ENCODE assay signal across 8 cellular contexts in the genomic region with DNA sequence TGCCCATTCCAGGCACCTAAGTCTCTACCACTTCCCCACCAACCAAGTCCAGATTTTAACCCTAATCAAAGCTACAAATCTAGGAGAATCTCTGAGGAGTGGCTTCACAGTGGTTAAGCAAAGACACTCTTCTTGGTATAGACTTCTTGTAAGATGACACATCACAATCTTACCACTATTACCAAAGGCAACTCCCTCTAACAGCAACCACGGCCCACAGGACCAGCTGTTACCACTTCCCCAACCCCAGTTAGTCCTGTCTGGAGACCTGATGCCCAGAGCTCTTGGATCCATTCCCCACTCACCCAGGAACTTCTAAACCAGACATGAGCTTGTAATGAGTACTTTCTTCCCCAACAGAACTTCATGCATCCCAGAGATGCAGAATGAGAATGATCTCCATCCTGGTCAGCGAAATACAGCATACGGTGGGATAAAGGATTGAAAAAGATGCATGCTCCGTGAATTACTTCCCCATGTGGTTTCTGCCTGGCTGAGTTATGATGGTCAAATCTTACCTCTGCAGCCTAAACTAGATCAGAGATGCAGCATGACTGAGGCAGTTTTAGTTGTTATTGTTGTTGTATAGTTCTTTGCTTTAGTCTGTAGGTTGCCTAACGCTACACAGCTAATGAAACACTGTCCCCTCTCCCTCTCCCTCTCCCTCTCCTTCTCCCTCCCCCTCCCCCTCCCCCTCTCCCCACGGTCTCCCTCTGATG.
A peak's percentile ranks its signal among the peaks of the same experiment; 100 is the strongest.
DNase-seq lines count a peak whose midpoint lies in the region; ATAC-seq and TF ChIP-seq lines count a peak whose summit lies in the region.

No MANE protein-coding gene starts in this region.

- no peak overlapping the region for H3K27ac ChIP-seq in CD4-positive, alpha-beta memory T cell (ENCODE audit: low read depth, low read length)
- no peak overlapping the region for H3K27ac ChIP-seq in smooth muscle cell (ENCODE audit: low read depth)

- H3K9me3 Mint-ChIP-seq in CD4-positive, alpha-beta memory T cell: no peaks in the 10 kb centered on the region

- H3K79me2 ChIP-seq in smooth muscle cell (ENCODE audit: low read depth): no peaks in the 10 kb centered on the region

- peaks cover 17% of the 10 kb centered on the region for H3K4me1 ChIP-seq in CD4-positive, alpha-beta memory T cell (ENCODE audit: insufficient read depth, low read length)
- H3K4me1 ChIP-seq in smooth muscle cell (ENCODE audit: low read depth): peaks cover 10% of the 10 kb centered on the region

- H3K4me1 Mint-ChIP-seq in CD4-positive, alpha-beta memory T cell: peaks cover 21 to 62% (median 34%) of the 10 kb centered on the region in 4 donors

- no peak overlapping the region for H3K4me3 ChIP-seq in CD4-positive, alpha-beta memory T cell (ENCODE audit: low read length in 2 of 2)
- H3K4me3 ChIP-seq in smooth muscle cell: no peak overlapping the region

- H3K4me3 Mint-ChIP-seq in CD4-positive, alpha-beta memory T cell: no peak overlapping the region

- H2AFZ ChIP-seq in smooth muscle cell (ENCODE audit: low read depth): no peak overlapping the region

- H3K9me3 ChIP-seq in CD4-positive, alpha-beta memory T cell (ENCODE audit: control insufficient read depth in 1 of 2, low read length in 2 of 2): no peaks in the 10 kb centered on the region
- H3K9me3 ChIP-seq in smooth muscle cell (replicated peaks; ENCODE audit: low read depth): no peaks in the 10 kb centered on the region

- peaks cover 37 to 38% of the 10 kb centered on the region in 2 donors for H3K36me3 Mint-ChIP-seq in CD4-positive, alpha-beta memory T cell

- H3K27me3 ChIP-seq in CD4-positive, alpha-beta memory T cell (ENCODE audit: insufficient read depth, low read length): no peaks in the 10 kb centered on the region
- no peaks in the 10 kb centered on the region for H3K27me3 ChIP-seq in smooth muscle cell (ENCODE audit: low read depth)

- intact Hi-C loops in CD4-positive, alpha-beta memory T cell (cut with micrococcal nuclease): no loop called here

- CTCF ChIA-PET in CD4-positive, alpha-beta memory T cell (lab: Charles Lee; ENCODE audit: partially characterized antibody): no interaction called here

- peak overlapping the region in 5 of 7 donors; percentile 42 to 86 (median 57) for H3K27ac Mint-ChIP-seq in CD4-positive, alpha-beta memory T cell

- peaks cover 4% of the 10 kb centered on the region for H4K20me1 ChIP-seq in smooth muscle cell (ENCODE audit: low read depth)

- no peaks in the 10 kb centered on the region for H3F3A ChIP-seq in smooth muscle cell (ENCODE audit: low read depth)

- peaks cover 12% of the 10 kb centered on the region for H3K36me3 ChIP-seq in CD4-positive, alpha-beta memory T cell (ENCODE audit: insufficient read depth, low read length)
- H3K36me3 ChIP-seq in smooth muscle cell (ENCODE audit: low read depth): no peaks in the 10 kb centered on the region

- no peak for DNase-seq in CD4-positive, alpha-beta memory T cell
- peak; percentile 50 for DNase-seq in HS-5 (ENCODE audit: low read depth)
- peak; percentile 38 for DNase-seq in astrocyte of the hippocampus (ENCODE audit: low read depth, low spot score)
- DNase-seq in stimulated activated CD8-positive, alpha-beta memory T cell treated with anti-CD3 and anti-CD28 coated beads, Interleukin-4, amount 100 ng/mL, for 24 hours (ENCODE audit: low read depth): peak; percentile 11
- DNase-seq in anterior cingulate cortex (lab: John Stamatoyannopoulos, UW): no peak
- no peak for DNase-seq in smooth muscle cell (lab: John Stamatoyannopoulos, UW; ENCODE audit: unreplicated experiment)
- DNase-seq in iPS-NIHi7 (ENCODE audit: extremely low spot score): no peak

- 90% methylated on average over 5 of the region's 6 CpGs for WGBS in smooth muscle cell (ENCODE audit: low lambda C conversion rate)

- ATAC-seq in GM19438 (IDR thresholded peaks at IDR 0.05; ENCODE audit: low read depth, unreplicated experiment): peak; percentile 83

- H3K9ac ChIP-seq in smooth muscle cell (ENCODE audit: low read depth): no peak overlapping the region

- POLR2A ChIA-PET in CD4-positive, alpha-beta memory T cell (lab: Charles Lee; ENCODE audit: partially characterized antibody): interaction anchor here (1.1 kb wide), 1 partner anchor 177 kb away, joined by 3 read pairs; no protein-coding TSS in a partner anchor

- no peak overlapping the region for H3K4me2 ChIP-seq in smooth muscle cell

- no peak for TF ChIP-seq CTCF in smooth muscle cell (IDR thresholded peaks at IDR 0.05; ENCODE audit: borderline replicate concordance, insufficient read depth, poor library complexity, severe bottlenecking)

- no peaks in the 10 kb centered on the region for H3K27me3 Mint-ChIP-seq in CD4-positive, alpha-beta memory T cell

Comparison
In these comparisons a context has a peak if more than half of its experiments do, and no peak if none do; other contexts are left out.
1. DNase-seq: peak in HS-5 (single experiment), astrocyte of the hippocampus (single experiment) and stimulated activated CD8-positive, alpha-beta memory T cell treated with anti-CD3 and anti-CD28 coated beads, Interleukin-4, amount 100 ng/mL, for 24 hours (single experiment); none in CD4-positive, alpha-beta memory T cell (0 of 5), anterior cingulate cortex (0 of 58), smooth muscle cell (single experiment) and iPS-NIHi7 (single experiment).